In the genomic region with DNA sequence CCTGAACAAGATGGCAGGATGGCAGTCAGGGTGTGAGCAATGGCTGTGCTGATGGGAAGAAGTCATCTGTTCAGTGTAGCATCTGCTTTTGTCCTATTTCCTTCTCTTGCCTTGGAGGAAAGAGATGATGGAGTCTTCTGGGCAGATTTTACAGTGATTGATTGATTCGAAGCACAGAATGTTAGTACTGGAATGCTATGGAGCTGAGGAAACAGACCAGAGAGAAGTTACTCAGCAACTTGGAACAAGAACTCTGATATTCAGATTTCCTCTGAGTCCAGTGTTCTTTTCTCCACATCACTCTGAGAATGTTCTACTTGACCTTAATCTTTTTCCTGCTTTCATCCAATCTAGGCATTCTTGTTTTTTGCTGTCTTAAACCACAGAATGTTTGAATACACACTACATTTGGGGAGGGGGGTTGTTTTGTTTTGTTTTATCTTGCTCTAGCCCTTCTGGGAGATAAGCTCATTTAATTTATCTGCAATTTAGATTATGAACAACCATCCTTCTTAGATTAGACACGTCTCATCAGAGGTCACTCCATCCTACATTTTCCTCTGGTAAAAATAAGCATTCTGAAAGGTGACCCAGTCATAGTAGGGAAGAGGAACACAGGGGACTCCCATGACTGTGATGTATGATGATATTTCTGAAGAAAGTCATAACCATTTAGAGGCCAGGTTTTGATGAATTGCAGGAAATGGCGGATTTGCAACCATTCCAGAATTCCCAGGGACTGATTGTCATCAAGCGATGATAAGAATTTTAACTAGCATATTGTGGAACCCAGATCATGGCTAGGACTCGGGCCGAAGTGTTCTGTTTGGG, we compare ENCODE assay signal across 19 cellular contexts.
DNase-seq lines count a peak whose midpoint lies in the region; ATAC-seq and TF ChIP-seq lines count a peak whose summit lies in the region.
"Had no signal": no experiment of that assay in that cellular context is flagged by ENCODE, and none has a peak within 500 bp of the region (broad histone marks: within the 10 kb centered on the region; RNA-seq: fewer than 3 reads in every experiment).

No MANE protein-coding gene starts in this region.

- 39 to 59% methylated on average over 6 of the region's 6 CpGs for WGBS in heart right ventricle, 2 donors
- WGBS in SK-N-SH (ENCODE audit: low lambda C conversion rate), result 29% methylated on average over 6 of the region's 6 CpGs

- peak overlapping the region; percentile 58 for H2AFZ ChIP-seq in SK-N-SH (ENCODE audit: low read depth)
- H2AFZ ChIP-seq: GM23338 had no signal

- H3K4me2 ChIP-seq in SK-N-SH, result peak overlapping the region; percentile 17; the same call in 1 of the 2 replicates
- H3K4me2 ChIP-seq: GM23338 had no signal

- DNase-seq in heart right ventricle, result no peak
- DNase-seq in left cardiac atrium, result no peak
- DNase-seq in SK-N-SH, result peak; percentile 29
- DNase-seq in fibroblast of the aortic adventitia (ENCODE audit: low read depth), result peak; percentile 66
- no peak for DNase-seq in iPS-NIHi11 (ENCODE audit: low spot score)
- no peak for DNase-seq in activated CD8-positive, alpha-beta memory T cell treated with anti-CD3 and anti-CD28 coated beads, Interleukin-2, amount 50 U/mL, for 4 hours
- DNase-seq: Calu3; CD4-positive, CD25-positive, alpha-beta regulatory T cell; DMS79; NCI-H1048; NCI-H1694; NCI-H2107; NCI-H345; NCI-H69 had no signal

- H4K20me1 ChIP-seq in SK-N-SH (ENCODE audit: insufficient read depth), result no peaks in the 10 kb centered on the region

- peak overlapping the region in 2 of 10 donors; percentile 19 to 56 for H3K27ac ChIP-seq in heart right ventricle
- peak overlapping the region; percentile 84 to 97 for H3K27ac ChIP-seq in SK-N-SH (ENCODE audit: low read depth in 2 of 2, low read length in 1 of 2)
- H3K27ac ChIP-seq: 22Rv1 had no signal

- no peaks in the 10 kb centered on the region for H3K27me3 Mint-ChIP-seq in stimulated activated memory B cell treated with anti-CD40 and anti-IgM and Interleukin-4, amounts not matched to agents 10 μg/mL and 1 μg/mL and 100 μg/mL, for 72 hours
- H3K27me3 Mint-ChIP-seq: CD4-positive, CD25-positive, alpha-beta regulatory T cell had no signal

- no peaks in the 10 kb centered on the region for H3K27me3 ChIP-seq in heart right ventricle
- H3K27me3 ChIP-seq in SK-N-SH (ENCODE audit: insufficient read depth), result no peaks in the 10 kb centered on the region

- ATAC-seq in heart right ventricle (peak in 5 of 8 donors; percentile 16 to 62 (median 29)), left cardiac atrium (no peak), GM21526 (IDR thresholded peaks at IDR 0.05; ENCODE audit: low FRiP score, unreplicated experiment) (no peak)
- ATAC-seq in stimulated activated memory B cell treated with anti-CD40 and anti-IgM and Interleukin-4, amounts not matched to agents 10 μg/mL and 1 μg/mL and 100 μg/mL, for 72 hours, result no peak
- ATAC-seq: GM23338, Right ventricle myocardium inferior had no signal

- H3K9ac ChIP-seq in SK-N-SH, result no peak overlapping the region

- peaks cover 14% of the 10 kb centered on the region for H3F3A ChIP-seq in SK-N-SH (replicated peaks; ENCODE audit: insufficient read depth)

- no peak for TF ChIP-seq RAD21 in SK-N-SH (IDR thresholded peaks at IDR 0.05; ENCODE audit: low read length)

- H3K9me2 ChIP-seq in SK-N-SH, result no peaks in the 10 kb centered on the region

- no peaks in the 10 kb centered on the region for H3K36me3 ChIP-seq in heart right ventricle
- H3K36me3 ChIP-seq in SK-N-SH (replicated peaks in 1 of 2; ENCODE audit: control insufficient read depth in 1 of 2, insufficient read depth in 2 of 2, low read length in 1 of 2), result no peaks in the 10 kb centered on the region

- intact Hi-C loops in heart right ventricle (cut with DNase I) (no loop called here), left cardiac atrium (cut with DNase I) (no loop called here)

- H3K4me3 ChIP-seq in heart right ventricle, result no peak overlapping the region
- no peak overlapping the region for H3K4me3 ChIP-seq in SK-N-SH (ENCODE audit: low read depth in 2 of 2, low read length in 1 of 2)
- no peak overlapping the region for H3K4me3 ChIP-seq in fibroblast of the aortic adventitia (ENCODE audit: low read depth, low read length)
- H3K4me3 ChIP-seq: GM23338 had no signal

- H3K9me3 ChIP-seq in heart right ventricle (no peaks in the 10 kb centered on the region), SK-N-SH (no peaks in the 10 kb centered on the region)

- CTCF ChIA-PET in SK-N-SH (lab: Yijun Ruan, JAX), result interaction anchor here (1.0 to 1.9 kb wide), 5 partner anchors 11 to 95 kb away, joined by 3 to 5 read pairs (median 3); no protein-coding TSS in a partner anchor

- TF ChIP-seq CTCF in heart right ventricle (IDR thresholded peaks at IDR 0.05) (no peak), SK-N-SH (IDR thresholded peaks at IDR 0.05) (no peak), fibroblast of the aortic adventitia (IDR thresholded peaks at IDR 0.05; ENCODE audit: insufficient read depth, low read length) (no peak)

- H3K4me3 Mint-ChIP-seq in stimulated activated memory B cell treated with anti-CD40 and anti-IgM and Interleukin-4, amounts not matched to agents 10 μg/mL and 1 μg/mL and 100 μg/mL, for 72 hours, result no peak overlapping the region
- H3K4me3 Mint-ChIP-seq: CD4-positive, CD25-positive, alpha-beta regulatory T cell; GM23338 had no signal

- peaks cover 67% of the 10 kb centered on the region for H3K4me1 Mint-ChIP-seq in stimulated activated memory B cell treated with anti-CD40 and anti-IgM and Interleukin-4, amounts not matched to agents 10 μg/mL and 1 μg/mL and 100 μg/mL, for 72 hours
- H3K4me1 Mint-ChIP-seq: CD4-positive, CD25-positive, alpha-beta regulatory T cell had no signal

- peak; percentile 76 to 88 for TF ChIP-seq EP300 in SK-N-SH (IDR thresholded peaks at IDR 0.05; ENCODE audit: borderline replicate concordance in 1 of 2, low read depth in 1 of 2, low read length in 1 of 2)

- no peaks in the 10 kb centered on the region for H3K9me3 Mint-ChIP-seq in stimulated activated memory B cell treated with anti-CD40 and anti-IgM and Interleukin-4, amounts not matched to agents 10 μg/mL and 1 μg/mL and 100 μg/mL, for 72 hours

- H3K27ac Mint-ChIP-seq in stimulated activated memory B cell treated with anti-CD40 and anti-IgM and Interleukin-4, amounts not matched to agents 10 μg/mL and 1 μg/mL and 100 μg/mL, for 72 hours, result peak overlapping the region; percentile 37
- H3K27ac Mint-ChIP-seq: CD4-positive, CD25-positive, alpha-beta regulatory T cell; GM23338 had no signal

- H3K4me1 ChIP-seq in heart right ventricle (peaks cover 0 to 74% (median 11%) of the 10 kb centered on the region in 9 donors), SK-N-SH (ENCODE audit: control insufficient read depth in 1 of 2, insufficient read depth in 2 of 2, low read depth in 1 of 2, low read length in 1 of 2) (peaks cover 31 to 37% of the 10 kb centered on the region in 2 experiments)

- POLR2A ChIA-PET in SK-N-SH (lab: Yijun Ruan, JAX), result no interaction called here

- no peaks in the 10 kb centered on the region for H3K36me3 Mint-ChIP-seq in stimulated activated memory B cell treated with anti-CD40 and anti-IgM and Interleukin-4, amounts not matched to agents 10 μg/mL and 1 μg/mL and 100 μg/mL, for 72 hours
- H3K36me3 Mint-ChIP-seq: CD4-positive, CD25-positive, alpha-beta regulatory T cell had no signal

- H3K79me2 ChIP-seq in SK-N-SH (ENCODE audit: insufficient read depth), result no peaks in the 10 kb centered on the region

TF ChIP-seq in SK-N-SH, 30 proteins besides CTCF, POLR2A, EP300 and RAD21:
- peak; percentile 68 for TF ChIP-seq RCOR1 (IDR thresholded peaks at IDR 0.05; ENCODE audit: low read length)
- 0 out of 2 replicates have a peak, but pooled peaks have one; percentile 28 for TF ChIP-seq YY1 (IDR thresholded peaks at IDR 0.05; ENCODE audit: low read depth)
- peak; percentile 64 for TF ChIP-seq JUND (IDR thresholded peaks at IDR 0.05)
- TF ChIP-seq SIN3A (IDR thresholded peaks at IDR 0.05; ENCODE audit: borderline replicate concordance, low read depth, low read length), result no peak
- TF ChIP-seq, protein P1, sequence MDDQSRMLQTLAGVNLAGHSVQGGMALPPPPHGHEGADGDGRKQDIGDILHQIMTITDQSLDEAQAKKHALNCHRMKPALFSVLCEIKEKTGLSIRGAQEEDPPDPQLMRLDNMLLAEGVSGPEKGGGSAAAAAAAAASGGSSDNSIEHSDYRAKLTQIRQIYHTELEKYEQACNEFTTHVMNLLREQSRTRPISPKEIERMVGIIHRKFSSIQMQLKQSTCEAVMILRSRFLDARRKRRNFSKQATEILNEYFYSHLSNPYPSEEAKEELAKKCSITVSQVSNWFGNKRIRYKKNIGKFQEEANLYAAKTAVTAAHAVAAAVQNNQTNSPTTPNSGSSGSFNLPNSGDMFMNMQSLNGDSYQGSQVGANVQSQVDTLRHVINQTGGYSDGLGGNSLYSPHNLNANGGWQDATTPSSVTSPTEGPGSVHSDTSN (IDR thresholded peaks at IDR 0.05), result peak; percentile 97
- peak; percentile 80 for TF ChIP-seq GATA2 (CRISPR knock-in tag; IDR thresholded peaks at IDR 0.05)
- peak; percentile 75; the same call in 1 of the 2 replicates for TF ChIP-seq POLR2AphosphoS5 (IDR thresholded peaks at IDR 0.05; ENCODE audit: low read depth, low read length)
- 0 out of 2 replicates have a peak, but pooled peaks have one; percentile 26 for TF ChIP-seq FOXJ3 (CRISPR knock-in tag; IDR thresholded peaks at IDR 0.05)
- 0 out of 2 replicates have a peak, but pooled peaks have one; percentile 27 for TF ChIP-seq FOXM1 (IDR thresholded peaks at IDR 0.05; ENCODE audit: low read depth)
- TF ChIP-seq NFIC (IDR thresholded peaks at IDR 0.05; ENCODE audit: borderline replicate concordance), result peak; percentile 60
- TF ChIP-seq ELF1 (IDR thresholded peaks at IDR 0.05), result no peak
- peak; percentile 68 for TF ChIP-seq TEAD4 (IDR thresholded peaks at IDR 0.05; ENCODE audit: borderline replicate concordance, insufficient read depth)
- TF ChIP-seq RXRA (IDR thresholded peaks at IDR 0.05; ENCODE audit: borderline replicate concordance, low read depth), result peak; percentile 63; the same call in 1 of the 2 replicates
- peak; percentile 94 for TF ChIP-seq TCF12 (IDR thresholded peaks at IDR 0.05)
- TF ChIP-seq, protein P2, sequence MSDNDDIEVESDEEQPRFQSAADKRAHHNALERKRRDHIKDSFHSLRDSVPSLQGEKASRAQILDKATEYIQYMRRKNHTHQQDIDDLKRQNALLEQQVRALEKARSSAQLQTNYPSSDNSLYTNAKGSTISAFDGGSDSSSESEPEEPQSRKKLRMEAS (IDR thresholded peaks at IDR 0.05; ENCODE audit: low read depth), result no peak
- TF ChIP-seq, protein P3, sequence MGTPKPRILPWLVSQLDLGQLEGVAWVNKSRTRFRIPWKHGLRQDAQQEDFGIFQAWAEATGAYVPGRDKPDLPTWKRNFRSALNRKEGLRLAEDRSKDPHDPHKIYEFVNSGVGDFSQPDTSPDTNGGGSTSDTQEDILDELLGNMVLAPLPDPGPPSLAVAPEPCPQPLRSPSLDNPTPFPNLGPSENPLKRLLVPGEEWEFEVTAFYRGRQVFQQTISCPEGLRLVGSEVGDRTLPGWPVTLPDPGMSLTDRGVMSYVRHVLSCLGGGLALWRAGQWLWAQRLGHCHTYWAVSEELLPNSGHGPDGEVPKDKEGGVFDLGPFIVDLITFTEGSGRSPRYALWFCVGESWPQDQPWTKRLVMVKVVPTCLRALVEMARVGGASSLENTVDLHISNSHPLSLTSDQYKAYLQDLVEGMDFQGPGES (IDR thresholded peaks at IDR 0.05; ENCODE audit: low read depth, low read length), result no peak

Comparison
In these comparisons a context has a peak if more than half of its experiments do, and no peak if none do; other contexts are left out.
1. ATAC-seq: peak in heart right ventricle (5 of 8); none in left cardiac atrium (0 of 2), stimulated activated memory B cell treated with anti-CD40 and anti-IgM and Interleukin-4, amounts not matched to agents 10 μg/mL and 1 μg/mL and 100 μg/mL, for 72 hours (single experiment) and GM21526 (single experiment).
2. DNase-seq: peak in SK-N-SH (single experiment) and fibroblast of the aortic adventitia (single experiment); none in heart right ventricle (0 of 2), left cardiac atrium (single experiment), iPS-NIHi11 (single experiment) and activated CD8-positive, alpha-beta memory T cell treated with anti-CD3 and anti-CD28 coated beads, Interleukin-2, amount 50 U/mL, for 4 hours (single experiment).